In genomic region chr17:27524594-27524993, GRCh38 we compare ENCODE assay signal across 15 cellular contexts.
DNase-seq lines count a peak whose midpoint lies in the region; ATAC-seq and TF ChIP-seq lines count a peak whose summit lies in the region.
"Had no signal": no experiment of that assay in that cellular context is flagged by ENCODE, and none has a peak within 500 bp of the region (broad histone marks: within the 10 kb centered on the region; RNA-seq: fewer than 3 reads in every experiment).

No MANE protein-coding gene starts in this region.

- WGBS in body of pancreas, 2 donors = 39 to 70% methylated on average over 2 of the region's 2 CpGs

- ATAC-seq in body of pancreas = no peak
- ATAC-seq: A549 had no signal

- TF ChIP-seq CTCF in HEK293 (tag by site-specific recombination; IDR thresholded peaks at IDR 0.05) (no peak), body of pancreas (IDR thresholded peaks at IDR 0.05) (no peak), coronary artery (IDR thresholded peaks at IDR 0.05) (no peak)

- POLR2A ChIA-PET in HEK293 (lab: Yijun Ruan, JAX) = no interaction called here

- no peaks in the 10 kb centered on the region for H3K27me3 ChIP-seq in body of pancreas
- H3K27me3 ChIP-seq: BE2C had no signal

- TF ChIP-seq POLR2A in body of pancreas (IDR thresholded peaks at IDR 0.05) = no peak

- intact Hi-C loops in body of pancreas (cut with DNase I) = no loop called here

- H3K36me3 ChIP-seq in HEK293 (ENCODE audit: control insufficient read depth in 2 of 2, insufficient read depth in 1 of 2, low read length in 2 of 2) = no peaks in the 10 kb centered on the region
- no peaks in the 10 kb centered on the region for H3K36me3 ChIP-seq in body of pancreas (replicated peaks in 1 of 2; ENCODE audit: insufficient read depth in 1 of 2, low read depth in 2 of 2)
- H3K36me3 ChIP-seq: BE2C had no signal

- DNase-seq in NCI-H82 treated with DMSO at 0.1 percent for 48 hours (lab: John Stamatoyannopoulos, UW; ENCODE audit: unreplicated experiment) = peak; percentile 93
- no peak for DNase-seq in body of pancreas
- DNase-seq in NCI-H2227 treated with DMSO at 0.1 percent for 48 hours (lab: John Stamatoyannopoulos, UW) = no peak
- DNase-seq in NCI-H1105 treated with DMSO at 0.1 percent for 48 hours (lab: John Stamatoyannopoulos, UW) = no peak
- DNase-seq in coronary artery (ENCODE audit: low spot score) = no peak
- DNase-seq: BE2C; Caco-2; CD8-positive, alpha-beta memory T cell; DMS53; GF-D8; HCEC 1CT had no signal

- no peak overlapping the region for H3K4me3 ChIP-seq in HEK293 (ENCODE audit: low read depth, low read length)
- no peak overlapping the region for H3K4me3 ChIP-seq in body of pancreas
- H3K4me3 ChIP-seq in coronary artery = no peak overlapping the region
- H3K4me3 ChIP-seq: A549 had no signal

- no peaks in the 10 kb centered on the region for H3K9me3 ChIP-seq in HEK293 (ENCODE audit: control insufficient read depth, insufficient read depth, low read depth, low read length)
- no peaks in the 10 kb centered on the region for H3K9me3 ChIP-seq in body of pancreas
- H3K9me3 ChIP-seq: A549, BE2C, Caco-2 had no signal

- H3K27ac ChIP-seq in HEK293 (ENCODE audit: extremely low read depth, low read depth, low read length) (no peak overlapping the region), body of pancreas (peak overlapping the region; percentile 15 to 84 (median 61)), coronary artery (no peak overlapping the region)
- H3K27ac ChIP-seq: C4-2B, HL-60 had no signal

- H3K4me1 ChIP-seq in HEK293 (ENCODE audit: control insufficient read depth, insufficient read depth, low read length) = peaks cover 14% of the 10 kb centered on the region
- peaks cover 93% of the 10 kb centered on the region for H3K4me1 ChIP-seq in body of pancreas
- H3K4me1 ChIP-seq: BE2C had no signal

- CTCF ChIA-PET in HEK293 (lab: Yijun Ruan, JAX) = interaction anchor here (1.2 to 2.2 kb wide), 2 partner anchors 10 kb away, joined by 3 to 6 read pairs; no protein-coding TSS in a partner anchor

TF ChIP-seq in HEK293, 187 proteins besides CTCF, POLR2A, EP300 and RAD21:
- TF ChIP-seq ZNF398 (tag by site-specific recombination; IDR thresholded peaks at IDR 0.05) (no peak), ZNF174 (tag by site-specific recombination; IDR thresholded peaks at IDR 0.05) (no peak), ZBTB7A (tag by site-specific recombination; IDR thresholded peaks at IDR 0.05; ENCODE audit: low read depth) (no peak), ZNF324 (tag by site-specific recombination; IDR thresholded peaks at IDR 0.05) (no peak), ZSCAN23 (tag by site-specific recombination; IDR thresholded peaks at IDR 0.05) (no peak), FEZF1 (tag by site-specific recombination; IDR thresholded peaks at IDR 0.05) (peak; percentile 17; the same call in 1 of the 2 replicates), ZNF843 (tag by site-specific recombination; IDR thresholded peaks at IDR 0.05) (no peak)

Comparison
In these comparisons a context has a peak if more than half of its experiments do, and no peak if none do; other contexts are left out.
1. H3K27ac ChIP-seq: peak in body of pancreas (4 of 4); none in HEK293 (single experiment) and coronary artery (0 of 2).